Comparison of ENCODE assay signal across 22 cellular contexts in genomic region chr18:59818769-59819168, GRCh38.
DNase-seq lines count a peak whose midpoint lies in the region; ATAC-seq, FAIRE-seq and TF ChIP-seq lines count a peak whose summit lies in the region.
"Had no signal": no experiment of that assay in that cellular context is flagged by ENCODE, and none has a peak within 500 bp of the region (broad histone marks: within the 10 kb centered on the region; RNA-seq: fewer than 3 reads in every experiment).

No MANE protein-coding gene starts in this region.

- DNase-seq in CD4-positive, CD25-positive, alpha-beta regulatory T cell: peak in 2 of 3 donors; percentile 7 to 56
- no peak for DNase-seq in D721Med (ENCODE audit: insufficient read length, low spot score)
- no peak for DNase-seq in central memory CD8-positive, alpha-beta T cell (ENCODE audit: low spot score in 2 of 2)
- no peak for DNase-seq in D341Med (ENCODE audit: low spot score)
- no peak for DNase-seq in SW480 (ENCODE audit: low spot score)
- DNase-seq: 8988T; ACHN; AML-193; BE2C; Caco-2; CD4-positive, alpha-beta memory T cell; DMS53; DMS79 treated with DMSO at 0.1 percent for 48 hours; GF-D8; H9 had no signal

- peaks cover under 1 to 19% (median 9%) of the 10 kb centered on the region in 4 donors for H3K4me1 Mint-ChIP-seq in CD4-positive, CD25-positive, alpha-beta regulatory T cell
- peaks cover 13% of the 10 kb centered on the region for H3K4me1 Mint-ChIP-seq in central memory CD8-positive, alpha-beta T cell
- H3K4me1 Mint-ChIP-seq: CD14-positive monocyte, GM23338 had no signal

- peak; percentile 92 for FAIRE-seq in D721Med (lab: Jason Lieb, UNC)
- FAIRE-seq: A549, GM12891 had no signal

- peak overlapping the region; percentile 5 for H3K27ac ChIP-seq in CD4-positive, CD25-positive, alpha-beta regulatory T cell (ENCODE audit: insufficient read depth, low read length, poor library complexity, severe bottlenecking)
- H3K27ac ChIP-seq: A549; BLaER1 treated with 17β-estradiol and CSF1 and Interleukin-3, amounts not matched to agents 10 nM and 100 nM had no signal

- no peaks in the 10 kb centered on the region for H3K36me3 Mint-ChIP-seq in CD4-positive, CD25-positive, alpha-beta regulatory T cell
- peaks cover 2% of the 10 kb centered on the region for H3K36me3 Mint-ChIP-seq in central memory CD8-positive, alpha-beta T cell (ENCODE audit: insufficient read depth)
- H3K36me3 Mint-ChIP-seq: CD14-positive monocyte; CD4-positive, alpha-beta memory T cell had no signal

- no peaks in the 10 kb centered on the region for H3K9me3 ChIP-seq in CD4-positive, CD25-positive, alpha-beta regulatory T cell (ENCODE audit: control insufficient read depth in 2 of 2, low read length in 2 of 2)
- H3K9me3 ChIP-seq: A549; BE2C; BLaER1 treated with 17β-estradiol and CSF1 and Interleukin-3, amounts not matched to agents 10 nM and 100 nM; Caco-2 had no signal

- H3K27me3 Mint-ChIP-seq in CD4-positive, CD25-positive, alpha-beta regulatory T cell: peaks cover 43% of the 10 kb centered on the region
- H3K27me3 Mint-ChIP-seq in central memory CD8-positive, alpha-beta T cell: peaks cover 5% of the 10 kb centered on the region

- H3K27ac Mint-ChIP-seq in CD4-positive, CD25-positive, alpha-beta regulatory T cell: peak overlapping the region in 1 of 3 donors; percentile 45
- H3K27ac Mint-ChIP-seq in central memory CD8-positive, alpha-beta T cell (ENCODE audit: low read depth): no peak overlapping the region
- H3K27ac Mint-ChIP-seq: CD4-positive, alpha-beta memory T cell; GM23338; H9 had no signal

- no peaks in the 10 kb centered on the region for H3K36me3 ChIP-seq in CD4-positive, CD25-positive, alpha-beta regulatory T cell (ENCODE audit: control insufficient read depth, insufficient read depth, low read length)
- H3K36me3 ChIP-seq: BE2C; BLaER1 treated with 17β-estradiol and CSF1 and Interleukin-3, amounts not matched to agents 10 nM and 100 nM had no signal

- peak; percentile 63 to 69 for ATAC-seq in CD4-positive, CD25-positive, alpha-beta regulatory T cell (ENCODE audit: low read depth in 2 of 2)
- ATAC-seq in central memory CD8-positive, alpha-beta T cell (replicated peaks; ENCODE audit: extremely low read depth, poor library complexity, severe bottlenecking): peak; percentile 85
- no peak for ATAC-seq in activated CD4-positive, CD25-positive, alpha-beta regulatory T cell treated with anti-CD3 and anti-CD28 coated beads, Interleukin-2, amount 50 U/mL, for 24 hours
- ATAC-seq: A549, GM23338, HCT116 had no signal

- H3K9me3 Mint-ChIP-seq in CD4-positive, CD25-positive, alpha-beta regulatory T cell: peaks cover 0 to 7% (median 0%) of the 10 kb centered on the region in 7 donors
- H3K9me3 Mint-ChIP-seq in central memory CD8-positive, alpha-beta T cell: no peaks in the 10 kb centered on the region
- H3K9me3 Mint-ChIP-seq: CD14-positive monocyte, GM23338, H9 had no signal

- no peaks in the 10 kb centered on the region for H3K27me3 ChIP-seq in CD4-positive, CD25-positive, alpha-beta regulatory T cell (ENCODE audit: control insufficient read depth, insufficient read depth, low read length)
- H3K27me3 ChIP-seq: BE2C; BLaER1 treated with 17β-estradiol and CSF1 and Interleukin-3, amounts not matched to agents 10 nM and 100 nM had no signal

- no peak for TF ChIP-seq CTCF in D721Med (IDR thresholded peaks at IDR 0.05; ENCODE audit: insufficient read depth, missing control alignments)

- H3K4me3 ChIP-seq in CD4-positive, CD25-positive, alpha-beta regulatory T cell (ENCODE audit: low read depth, low read length): no peak overlapping the region
- H3K4me3 ChIP-seq: A549; BLaER1 treated with 17β-estradiol and CSF1 and Interleukin-3, amounts not matched to agents 10 nM and 100 nM; GM23338 had no signal

- no peak overlapping the region for H3K4me3 Mint-ChIP-seq in CD4-positive, CD25-positive, alpha-beta regulatory T cell
- H3K4me3 Mint-ChIP-seq in central memory CD8-positive, alpha-beta T cell: no peak overlapping the region
- H3K4me3 Mint-ChIP-seq: CD4-positive, alpha-beta memory T cell; GM23338; H9 had no signal

- H3K4me1 ChIP-seq in CD4-positive, CD25-positive, alpha-beta regulatory T cell (ENCODE audit: control insufficient read depth, insufficient read depth, low read length, poor library complexity, severe bottlenecking): peaks cover 3% of the 10 kb centered on the region
- H3K4me1 ChIP-seq: BE2C; BLaER1 treated with 17β-estradiol and CSF1 and Interleukin-3, amounts not matched to agents 10 nM and 100 nM; Caco-2 had no signal

Comparison
In these comparisons a context has a peak if more than half of its experiments do, and no peak if none do; other contexts are left out.
1. ATAC-seq: peak in CD4-positive, CD25-positive, alpha-beta regulatory T cell (2 of 2) and central memory CD8-positive, alpha-beta T cell (single experiment); none in activated CD4-positive, CD25-positive, alpha-beta regulatory T cell treated with anti-CD3 and anti-CD28 coated beads, Interleukin-2, amount 50 U/mL, for 24 hours (0 of 2).
2. DNase-seq: peak in CD4-positive, CD25-positive, alpha-beta regulatory T cell (2 of 3); none in D721Med (single experiment), central memory CD8-positive, alpha-beta T cell (0 of 2), D341Med (single experiment) and SW480 (single experiment).